ENCODE assay signal across 8 cellular contexts in the genomic region with DNA sequence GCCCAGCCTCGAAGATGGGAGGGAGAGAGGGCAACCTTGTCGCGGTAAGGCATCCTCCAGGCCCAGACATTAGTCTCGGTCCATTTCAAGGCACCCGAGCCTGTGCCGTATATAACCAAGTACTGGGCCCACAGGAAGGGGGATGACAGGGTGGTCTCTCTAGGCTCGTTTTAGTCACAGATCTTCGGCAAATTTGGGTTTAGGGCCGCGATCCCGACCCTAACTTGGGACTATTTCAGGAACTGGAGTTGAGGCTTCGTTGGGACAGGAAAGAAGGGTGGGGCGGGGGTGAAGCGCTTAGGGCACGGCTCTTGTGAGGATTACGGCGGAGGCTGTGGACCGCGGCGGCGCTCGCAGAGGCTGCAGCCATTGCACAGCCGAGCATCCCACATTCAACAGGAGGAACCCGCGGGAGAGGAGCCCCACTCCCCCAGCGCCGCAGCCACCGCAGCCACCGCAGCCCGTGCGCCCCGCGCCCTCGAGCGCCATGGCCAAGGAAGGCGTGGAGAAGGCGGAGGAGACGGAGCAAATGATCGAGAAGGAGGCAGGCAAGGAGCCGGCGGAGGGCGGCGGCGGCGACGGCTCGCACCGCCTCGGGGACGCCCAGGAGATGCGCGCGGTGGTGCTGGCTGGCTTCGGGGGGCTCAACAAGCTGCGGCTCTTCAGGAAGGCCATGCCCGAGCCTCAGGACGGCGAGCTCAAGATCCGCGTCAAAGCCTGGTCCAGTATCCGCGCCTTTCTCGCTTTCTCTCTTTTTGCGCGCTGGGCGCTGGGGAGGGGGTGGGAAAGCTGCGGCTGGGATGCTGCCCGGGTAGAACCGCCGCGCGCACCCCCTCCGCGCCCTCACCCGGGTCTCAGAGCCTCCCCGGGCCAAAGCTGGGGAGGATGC. TPM values are rescaled to one million over a fixed set of nuclear protein-coding genes. Genes with fewer than 3 reads are reported as not detected.
DNase-seq lines count a peak whose midpoint lies in the region; ATAC-seq, FAIRE-seq and TF ChIP-seq lines count a peak whose summit lies in the region.

A gene with protein sequence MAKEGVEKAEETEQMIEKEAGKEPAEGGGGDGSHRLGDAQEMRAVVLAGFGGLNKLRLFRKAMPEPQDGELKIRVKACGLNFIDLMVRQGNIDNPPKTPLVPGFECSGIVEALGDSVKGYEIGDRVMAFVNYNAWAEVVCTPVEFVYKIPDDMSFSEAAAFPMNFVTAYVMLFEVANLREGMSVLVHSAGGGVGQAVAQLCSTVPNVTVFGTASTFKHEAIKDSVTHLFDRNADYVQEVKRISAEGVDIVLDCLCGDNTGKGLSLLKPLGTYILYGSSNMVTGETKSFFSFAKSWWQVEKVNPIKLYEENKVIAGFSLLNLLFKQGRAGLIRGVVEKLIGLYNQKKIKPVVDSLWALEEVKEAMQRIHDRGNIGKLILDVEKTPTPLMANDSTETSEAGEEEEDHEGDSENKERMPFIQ (plus strand): TSS at position 369 of the 889 bp plus-strand sequence. CDS start 119 bp downstream, at position 488.

- H3K27me3 ChIP-seq in dorsolateral prefrontal cortex, result peaks cover 0 to 44% (median 10%) of the 10 kb centered on the region in 45 donors
- peaks cover 36 to 77% of the 10 kb centered on the region in 2 donors for H3K27me3 ChIP-seq in left lung

- DNase-seq in ACHN (peak; percentile 47), GM12892 (ENCODE audit: insufficient read length) (peak; percentile 13), NOMO-1 treated with DMSO at 0.1 percent for 48 hours (lab: John Stamatoyannopoulos, UW; ENCODE audit: unreplicated experiment) (peak; percentile 11), dorsolateral prefrontal cortex (peak; percentile 47 to 81 (median 74)), left lung (peak in 1 of 2 donors; percentile 75), NCI-H2196 (lab: John Stamatoyannopoulos, UW; ENCODE audit: unreplicated experiment) (no peak), activated gamma-delta T cell treated with Interleukin-2 at 50 U/mL for 16 hours (no peak)
- DNase-seq in stimulated activated naive CD8-positive, alpha-beta T cell treated with anti-CD3 and anti-CD28 coated beads, Interleukin-15, amount 100 ng/mL, for 72 hours, result peak; percentile 12 to 15

- H3K4me3 Mint-ChIP-seq in stimulated activated naive CD8-positive, alpha-beta T cell treated with anti-CD3 and anti-CD28 coated beads, Interleukin-15, amount 100 ng/mL, for 72 hours, result peak within 1 kb of the TSS; percentile 78 to 86

- H3K4me1 Mint-ChIP-seq in stimulated activated naive CD8-positive, alpha-beta T cell treated with anti-CD3 and anti-CD28 coated beads, Interleukin-15, amount 100 ng/mL, for 72 hours, result peaks cover 15% of the 10 kb centered on the region

- no peaks in the 10 kb centered on the region for H3K9me3 ChIP-seq in left lung

- peaks cover 0 to 19% of the 10 kb centered on the region in 2 donors for H3K4me1 ChIP-seq in left lung

- TF ChIP-seq POLR2A in GM12892 (IDR thresholded peaks at IDR 0.05; ENCODE audit: low read depth, low read length), result no peak

- FAIRE-seq in GM12892 (lab: Jason Lieb, UNC), result no peak

- peaks cover 64% of the 10 kb centered on the region for H3K27me3 Mint-ChIP-seq in stimulated activated naive CD8-positive, alpha-beta T cell treated with anti-CD3 and anti-CD28 coated beads, Interleukin-15, amount 100 ng/mL, for 72 hours

- H3K36me3 ChIP-seq in left lung, result no peaks in the 10 kb centered on the region

- peak within 1 kb of the TSS; percentile 55 to 93 (median 76) for H3K4me3 ChIP-seq in dorsolateral prefrontal cortex
- peak within 1 kb of the TSS; percentile 17 to 31 for H3K4me3 ChIP-seq in left lung

- TF ChIP-seq CTCF in dorsolateral prefrontal cortex (IDR thresholded peaks at IDR 0.05 in 54 of 56, conservative IDR thresholded peaks at IDR 0.05 in 2 of 56; ENCODE audit: low read depth in 1 of 56, partially characterized antibody in 56 of 56) (no peak), left lung (IDR thresholded peaks at IDR 0.05) (no peak)

- in situ Hi-C loops in ACHN (cut with HindIII; ENCODE audit: low pct_ligation_motif_present, low pct_unique_long_range_greater_than_20kb, low sequenced_read_pairs), result no loop called here

- ATAC-seq in left lung, result peak; percentile 89
- ATAC-seq in stimulated activated naive CD8-positive, alpha-beta T cell treated with anti-CD3 and anti-CD28 coated beads, Interleukin-15, amount 100 ng/mL, for 72 hours, result peak; percentile 72

- no peaks in the 10 kb centered on the region for H3K9me3 Mint-ChIP-seq in stimulated activated naive CD8-positive, alpha-beta T cell treated with anti-CD3 and anti-CD28 coated beads, Interleukin-15, amount 100 ng/mL, for 72 hours

- intact Hi-C loops in dorsolateral prefrontal cortex (cut with DNase I), result loop anchor here in 1 of 2 donors (2.0 kb wide), 1 partner anchor 66 kb away; the partner anchor contains the start of gene NUDT7
- intact Hi-C loops in left lung (cut with DNase I), result no loop called here

- H3K27ac Mint-ChIP-seq in stimulated activated naive CD8-positive, alpha-beta T cell treated with anti-CD3 and anti-CD28 coated beads, Interleukin-15, amount 100 ng/mL, for 72 hours, result no peak within 1 kb of the TSS

- H3K27ac ChIP-seq in dorsolateral prefrontal cortex (peak within 1 kb of the TSS in 10 of 59 donors; percentile 6 to 78 (median 39)), left lung (no peak within 1 kb of the TSS)

RNA-seq across cellular contexts. Expression of the gene that starts here (rescaled TPM):
- 0.08 TPM for polyA plus RNA-seq in GM12892 (2012; ENCODE audit: missing spikeins)
- total RNA-seq in dorsolateral prefrontal cortex, result 10 to 100 TPM in 119 of 120 experiments, 1 to 10 TPM in 1; 8.5 to 63.7 (median 35.5) TPM
- under 1 TPM; 0.26 to 0.39 TPM for total RNA-seq in left lung

Comparison
In these comparisons a context has a peak if more than half of its experiments do, and no peak if none do; other contexts are left out.
1. RNA of the gene that starts here (total RNA-seq): 8.5 to 63.7 TPM in dorsolateral prefrontal cortex; 0.26 to 0.39 TPM in left lung; every median in the first group is over 4 times any median in the second.
2. Peak in ATAC-seq and H3K4me3 ChIP-seq in left lung; RNA of the gene not detected or under 1 TPM.
3. DNase-seq: peak in ACHN (single experiment), GM12892 (single experiment), NOMO-1 treated with DMSO at 0.1 percent for 48 hours (single experiment), dorsolateral prefrontal cortex (10 of 10) and stimulated activated naive CD8-positive, alpha-beta T cell treated with anti-CD3 and anti-CD28 coated beads, Interleukin-15, amount 100 ng/mL, for 72 hours (2 of 2); none in NCI-H2196 (single experiment) and activated gamma-delta T cell treated with Interleukin-2 at 50 U/mL for 16 hours (single experiment).